11 cellular contexts compared by ENCODE assay signal in genomic region chr4:108622022-108622421, GRCh38. TPM values are rescaled to one million over a fixed set of nuclear protein-coding genes. Genes with fewer than 3 reads are reported as not detected.
DNase-seq lines count a peak whose midpoint lies in the region; ATAC-seq and TF ChIP-seq lines count a peak whose summit lies in the region.
"Had no signal": no experiment of that assay in that cellular context is flagged by ENCODE, and none has a peak within 500 bp of the region (broad histone marks: within the 10 kb centered on the region; RNA-seq: fewer than 3 reads in every experiment).

No MANE protein-coding gene starts in this region.

- H3K4me3 ChIP-seq in iPS-15b (ENCODE audit: low read depth, low read length) = peak overlapping the region; percentile 99

- no peaks in the 10 kb centered on the region for H3K9me3 Mint-ChIP-seq in activated CD8-positive, alpha-beta T cell treated with anti-CD3 and anti-CD28 coated beads, Interleukin-2, amount 10 ng/mL, durations not matched to agents 7 days and 5 days (ENCODE audit: insufficient read depth)
- no peaks in the 10 kb centered on the region for H3K9me3 Mint-ChIP-seq in type B pancreatic cell

- peak; percentile 56 for DNase-seq in stimulated activated CD4-positive, alpha-beta T cell treated with anti-CD3 and anti-CD28 coated beads, Interleukin-1b, Interleukin-23, amount 100 ng/mL, for 48 hours
- no peak for DNase-seq in stimulated activated CD4-positive, alpha-beta T cell treated with anti-CD3 and anti-CD28 coated beads, Interleukin-12 subunit alpha, Interleukin-12 subunit beta, amount 100 ng/mL, for 4 hours
- no peak for DNase-seq in activated CD8-positive, alpha-beta T cell treated with anti-CD3 and anti-CD28 coated beads, Interleukin-2, amount 10 ng/mL, durations not matched to agents 7 days and 5 days
- DNase-seq in type B pancreatic cell (ENCODE audit: extremely low spot score, unreplicated experiment) (no peak), OCI-M1 (lab: John Stamatoyannopoulos, UW) (no peak)
- DNase-seq: COR-L47 had no signal

- peak overlapping the region; percentile 100 for H3K9ac ChIP-seq in iPS-15b (ENCODE audit: low read depth, low read length)

- H3K27me3 Mint-ChIP-seq in activated CD8-positive, alpha-beta T cell treated with anti-CD3 and anti-CD28 coated beads, Interleukin-2, amount 10 ng/mL, durations not matched to agents 7 days and 5 days (ENCODE audit: low read depth) = no peaks in the 10 kb centered on the region
- H3K27me3 Mint-ChIP-seq in type B pancreatic cell = no peaks in the 10 kb centered on the region

- CTCF ChIA-PET in activated CD8-positive, alpha-beta T cell treated with anti-CD3 and anti-CD28 coated beads, Interleukin-2, amount 10 ng/mL, durations not matched to agents 7 days and 5 days (lab: Charles Lee) = interaction anchor here (0.8 kb wide), 1 partner anchor 24 kb away, joined by 4 read pairs; no protein-coding TSS in a partner anchor

- no peak overlapping the region for H3K27ac Mint-ChIP-seq in activated CD8-positive, alpha-beta T cell treated with anti-CD3 and anti-CD28 coated beads, Interleukin-2, amount 10 ng/mL, durations not matched to agents 7 days and 5 days
- no peak overlapping the region for H3K27ac Mint-ChIP-seq in type B pancreatic cell

- peaks cover 7% of the 10 kb centered on the region for H3K4me1 ChIP-seq in iPS-15b (ENCODE audit: control insufficient read depth, insufficient read depth, low read length)

- H3K4me1 Mint-ChIP-seq in activated CD8-positive, alpha-beta T cell treated with anti-CD3 and anti-CD28 coated beads, Interleukin-2, amount 10 ng/mL, durations not matched to agents 7 days and 5 days (ENCODE audit: low read depth) = peaks cover 48% of the 10 kb centered on the region
- H3K4me1 Mint-ChIP-seq in type B pancreatic cell (ENCODE audit: unreplicated experiment) = peaks cover 20% of the 10 kb centered on the region

- H3K9me3 ChIP-seq in iPS-15b (ENCODE audit: control insufficient read depth, insufficient read depth, low read length) = no peaks in the 10 kb centered on the region
- H3K9me3 ChIP-seq: esophagus muscularis mucosa, thoracic aorta had no signal

- H3K27me3 ChIP-seq in iPS-15b (ENCODE audit: control insufficient read depth, insufficient read depth, low read length) = no peaks in the 10 kb centered on the region
- H3K27me3 ChIP-seq: esophagus muscularis mucosa had no signal

- H3K36me3 Mint-ChIP-seq in activated CD8-positive, alpha-beta T cell treated with anti-CD3 and anti-CD28 coated beads, Interleukin-2, amount 10 ng/mL, durations not matched to agents 7 days and 5 days (ENCODE audit: low read depth) = peaks cover 65% of the 10 kb centered on the region
- peaks cover 40% of the 10 kb centered on the region for H3K36me3 Mint-ChIP-seq in type B pancreatic cell

- no peak for ATAC-seq in activated CD8-positive, alpha-beta T cell treated with anti-CD3 and anti-CD28 coated beads, Interleukin-2, amount 10 ng/mL, durations not matched to agents 7 days and 5 days
- ATAC-seq in HG02588 (IDR thresholded peaks at IDR 0.05; ENCODE audit: unreplicated experiment) = no peak
- ATAC-seq in HG02798 (IDR thresholded peaks at IDR 0.05; ENCODE audit: poor library complexity, unreplicated experiment) = no peak

- no peak for TF ChIP-seq CTCF in type B pancreatic cell (conservative IDR thresholded peaks at IDR 0.05)

- peak overlapping the region; percentile 87 for H3K4me3 Mint-ChIP-seq in activated CD8-positive, alpha-beta T cell treated with anti-CD3 and anti-CD28 coated beads, Interleukin-2, amount 10 ng/mL, durations not matched to agents 7 days and 5 days
- H3K4me3 Mint-ChIP-seq in type B pancreatic cell = peak overlapping the region; percentile 95

- POLR2A ChIA-PET in activated CD8-positive, alpha-beta T cell treated with anti-CD3 and anti-CD28 coated beads, Interleukin-2, amount 10 ng/mL, durations not matched to agents 7 days and 5 days (lab: Charles Lee) = interaction anchor here (0.6 to 2.5 kb wide), 2 partner anchors 14 to 28 kb away, joined by 4 to 18 read pairs; partner anchors contain the start of gene OSTC

- H3K36me3 ChIP-seq in iPS-15b (ENCODE audit: control insufficient read depth, insufficient read depth, low read length) = peaks cover 44% of the 10 kb centered on the region

RNA-seq across cellular contexts. Expression of gene RPL34, which starts 1.6 kb away (rescaled TPM):
- 1,000 to 10,000 TPM; 1,024 to 1,097 TPM for total RNA-seq in activated CD8-positive, alpha-beta T cell treated with anti-CD3 and anti-CD28 coated beads, Interleukin-2, amount 10 ng/mL, durations not matched to agents 7 days and 5 days
- 1,454 and 1,551 TPM in 2 replicates for total RNA-seq in type B pancreatic cell (ENCODE audit: low replicate concordance)

RNA-seq across cellular contexts. Expression of gene OSTC, which starts 28.4 kb away (rescaled TPM):
- total RNA-seq in activated CD8-positive, alpha-beta T cell treated with anti-CD3 and anti-CD28 coated beads, Interleukin-2, amount 10 ng/mL, durations not matched to agents 7 days and 5 days = 10 to 100 TPM; 72.1 to 81.6 TPM
- 158 and 166 TPM in 2 replicates for total RNA-seq in type B pancreatic cell (ENCODE audit: low replicate concordance)
